18 cellular contexts compared by ENCODE assay signal in the genomic region with DNA sequence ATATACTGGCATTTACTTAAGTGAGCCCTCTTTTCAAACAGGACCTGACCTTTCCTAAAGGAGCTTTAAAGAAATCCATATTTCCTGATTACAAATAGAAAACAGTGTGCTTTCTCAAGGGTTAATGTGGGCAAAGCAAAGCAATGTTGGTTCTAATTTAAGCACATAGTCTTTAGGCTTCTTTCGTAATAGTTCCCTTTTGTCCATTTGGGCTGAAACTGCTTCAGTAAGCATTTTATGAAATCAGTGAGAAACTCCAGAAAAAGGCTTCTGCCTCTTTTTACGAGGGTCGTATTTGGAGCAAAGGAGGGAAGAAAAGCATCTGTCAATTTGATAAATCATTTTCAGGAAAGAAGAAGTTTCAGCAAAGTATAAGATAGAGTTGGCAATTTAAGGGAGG.
"Had no signal": no experiment of that assay in that cellular context is flagged by ENCODE, and none has a peak within 500 bp of the region (broad histone marks: within the 10 kb centered on the region; RNA-seq: fewer than 3 reads in every experiment).

No MANE protein-coding gene starts in this region.

- ATAC-seq: foreskin keratinocyte; right cardiac atrium; stimulated activated naive CD8-positive, alpha-beta T cell treated with anti-CD3 and anti-CD28 coated beads, Interleukin-15, Interleukin-2, amounts not matched to agents 100 U/mL and 50 U/mL, for 24 hours; T-helper 17 cell had no signal

- H3K9me3 ChIP-seq: esophagus squamous epithelium, prostate gland had no signal

- DNase-seq: activated B cell treated with CpG ODN at 0.5 μM for 24 hours; activated CD4-positive, alpha-beta T cell treated with anti-CD3 and anti-CD28 coated beads for 48 hours; activated CD8-positive, alpha-beta memory T cell treated with anti-CD3 and anti-CD28 coated beads for 24 hours; activated gamma-delta T cell treated with Interleukin-2 at 50 U/mL for 16 hours; activated naive CD8-positive, alpha-beta T cell treated with anti-CD3 and anti-CD28 coated beads for 36 hours; cortex of kidney; effector CD4-positive, alpha-beta T cell; esophagus squamous epithelium; foreskin keratinocyte; glutamatergic neuron; mesendoderm; nucleus accumbens; right cardiac atrium; small intestine; stimulated activated naive CD8-positive, alpha-beta T cell treated with anti-CD3 and anti-CD28 coated beads, Interleukin-15, Interleukin-2, amounts not matched to agents 100 U/mL and 50 U/mL, for 24 hours; T-helper 17 cell; trophoblast cell had no signal

- H3K27ac ChIP-seq: esophagus squamous epithelium, foreskin keratinocyte, prostate gland had no signal

- H3K4me3 ChIP-seq: esophagus squamous epithelium, prostate gland had no signal

- H3K27me3 ChIP-seq: esophagus squamous epithelium, foreskin keratinocyte had no signal

- FAIRE-seq: small intestine had no signal

- H3K36me3 ChIP-seq: esophagus squamous epithelium, prostate gland had no signal

- H3K4me1 ChIP-seq: foreskin keratinocyte, prostate gland had no signal
